ENCODE assay signal across 19 cellular contexts in the genomic region with DNA sequence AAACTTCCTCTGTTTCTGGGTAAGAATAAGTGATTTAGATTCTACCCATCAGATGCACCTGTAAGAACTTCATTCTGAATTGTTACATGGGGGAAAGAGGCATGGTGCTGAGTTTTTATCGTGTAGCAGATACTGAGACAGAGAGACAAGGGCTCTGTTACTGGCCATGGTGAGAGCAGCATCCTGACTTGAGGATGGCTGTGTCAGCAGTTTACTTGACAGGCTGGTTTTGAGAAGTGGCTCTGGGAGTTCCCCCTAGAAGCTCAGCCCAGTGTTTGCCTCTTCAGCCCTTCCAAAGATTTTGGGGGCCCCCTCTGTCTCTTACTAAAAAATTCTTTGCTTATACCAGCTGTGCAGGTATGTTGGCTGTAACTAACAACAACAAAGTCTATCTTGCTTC.
"Had no signal": no experiment of that assay in that cellular context is flagged by ENCODE, and none has a peak within 500 bp of the region (broad histone marks: within the 10 kb centered on the region; RNA-seq: fewer than 3 reads in every experiment).

No MANE protein-coding gene starts in this region.

- ATAC-seq: left lobe of liver; naive thymus-derived CD4-positive, alpha-beta T cell; right cardiac atrium; stimulated activated memory B cell treated with anti-CD40 and anti-IgM and Interleukin-4, amounts not matched to agents 10 μg/mL and 1 μg/mL and 100 μg/mL, for 72 hours; stimulated activated naive CD8-positive, alpha-beta T cell treated with anti-CD3 and anti-CD28 coated beads, Interleukin-15, Interleukin-2, amounts not matched to agents 100 U/mL and 50 U/mL, for 24 hours had no signal

- H3K36me3 ChIP-seq: neural progenitor cell, prostate gland, spleen, tibial artery, upper lobe of left lung had no signal

- H3K27ac ChIP-seq: dorsolateral prefrontal cortex, neural progenitor cell, parathyroid adenoma, prostate gland, skin epidermis, spleen, testis, tibial artery, upper lobe of left lung had no signal

- DNase-seq: dorsolateral prefrontal cortex; effector CD4-positive, alpha-beta T cell; kidney; mesendoderm; midbrain; naive thymus-derived CD4-positive, alpha-beta T cell; right cardiac atrium; spleen; stimulated activated CD4-positive, alpha-beta T cell treated with anti-CD3 and anti-CD28 coated beads, Interleukin-4, amount 100 ng/mL, for 4 hours; stimulated activated naive CD8-positive, alpha-beta T cell treated with anti-CD3 and anti-CD28 coated beads, Interleukin-15, Interleukin-2, amounts not matched to agents 100 U/mL and 50 U/mL, for 24 hours; testis; tibial artery; upper lobe of left lung had no signal

- H3K27me3 ChIP-seq: dorsolateral prefrontal cortex, neural progenitor cell, spleen, testis, tibial artery, upper lobe of left lung had no signal

- H3K9ac ChIP-seq: neural progenitor cell, parathyroid adenoma had no signal

- H3K79me2 ChIP-seq: parathyroid adenoma had no signal

- H2AFZ ChIP-seq: neural progenitor cell, parathyroid adenoma had no signal

- H3K4me1 ChIP-seq: neural progenitor cell, parathyroid adenoma, prostate gland, spleen, testis, tibial artery, upper lobe of left lung had no signal

- H3K4me2 ChIP-seq: neural progenitor cell had no signal

- H3K4me3 ChIP-seq: dorsolateral prefrontal cortex, neural progenitor cell, prostate gland, skin epidermis, spleen, testis, tibial artery, upper lobe of left lung had no signal

- H3K9me3 ChIP-seq: prostate gland, testis, tibial artery, upper lobe of left lung had no signal
